1 cellular context compared by ENCODE assay signal in the genomic region with DNA sequence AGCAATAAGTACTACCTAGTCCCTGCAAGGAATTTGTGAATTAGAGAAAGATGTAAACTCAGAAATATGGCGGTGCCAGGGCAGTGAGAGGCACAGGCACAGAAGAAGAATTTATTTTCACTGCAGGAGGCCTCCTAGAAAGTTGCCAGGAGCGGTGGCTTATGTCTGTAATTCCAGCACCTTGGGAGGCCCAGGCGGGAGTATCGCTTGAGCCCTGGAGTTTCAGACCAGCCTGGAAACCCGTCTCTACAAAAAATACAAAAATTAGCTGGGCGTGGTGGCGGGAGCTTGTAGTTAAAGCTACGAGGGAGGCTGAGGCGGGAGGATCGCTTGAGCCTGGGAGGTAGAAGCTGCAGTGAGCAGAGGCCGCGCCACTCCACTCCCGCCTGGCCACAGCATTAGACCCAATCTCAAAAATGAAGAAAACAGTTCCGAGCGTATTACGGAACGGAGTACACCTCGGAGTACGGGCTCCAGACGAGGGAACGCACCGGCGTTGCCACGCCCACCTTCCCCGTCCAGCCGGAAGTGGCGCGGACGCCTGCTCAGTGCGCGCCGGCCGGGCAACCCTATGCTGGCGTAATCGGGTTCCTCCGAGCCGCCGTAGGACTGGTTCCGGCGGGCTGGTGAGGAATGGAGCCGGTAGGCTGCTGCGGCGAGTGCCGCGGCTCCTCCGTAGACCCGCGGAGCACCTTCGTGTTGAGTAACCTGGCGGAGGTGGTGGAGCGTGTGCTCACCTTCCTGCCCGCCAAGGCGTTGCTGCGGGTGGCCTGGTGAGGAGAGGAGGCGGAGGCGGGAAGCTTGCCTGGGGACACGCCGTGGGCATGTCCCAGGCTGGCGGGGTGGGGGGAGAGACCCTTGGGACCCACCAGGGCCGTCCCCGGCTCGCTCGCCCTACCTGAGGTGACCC.
TF ChIP-seq lines count a peak whose summit lies in the region.

A gene (plus strand): TSS at position 548 of the 910 bp plus-strand sequence. CDS start 86 bp downstream, at position 634.

TF ChIP-seq in H1, 55 proteins besides CTCF, POLR2A, EP300 and RAD21 (continued from another document):
- TF ChIP-seq KDM4A (IDR thresholded peaks at IDR 0.05; ENCODE audit: low read depth, low read length, severe bottlenecking) = peak; percentile 44
- no peak for TF ChIP-seq NRF1 (IDR thresholded peaks at IDR 0.05; ENCODE audit: low read depth, low read length)
- TF ChIP-seq TAF7 (optimal IDR thresholded peaks at IDR 0.05; ENCODE audit: borderline replicate concordance, low read depth, low read length) = no peak
- TF ChIP-seq CHD2 (IDR thresholded peaks at IDR 0.05; ENCODE audit: low read length) = peak; percentile 52; the same call in 1 of the 2 replicates
